1 cellular context compared by ENCODE assay signal in genomic region chr4:12486995-12487394, GRCh38.
TF ChIP-seq lines count a peak whose summit lies in the region.

No MANE protein-coding gene starts in this region.

TF ChIP-seq in HepG2, 621 proteins besides CTCF, POLR2A, EP300 and RAD21 (continued from another document):
- no peak for TF ChIP-seq GATAD2A (CRISPR knock-in tag; IDR thresholded peaks at IDR 0.05)
- TF ChIP-seq, protein P1, sequence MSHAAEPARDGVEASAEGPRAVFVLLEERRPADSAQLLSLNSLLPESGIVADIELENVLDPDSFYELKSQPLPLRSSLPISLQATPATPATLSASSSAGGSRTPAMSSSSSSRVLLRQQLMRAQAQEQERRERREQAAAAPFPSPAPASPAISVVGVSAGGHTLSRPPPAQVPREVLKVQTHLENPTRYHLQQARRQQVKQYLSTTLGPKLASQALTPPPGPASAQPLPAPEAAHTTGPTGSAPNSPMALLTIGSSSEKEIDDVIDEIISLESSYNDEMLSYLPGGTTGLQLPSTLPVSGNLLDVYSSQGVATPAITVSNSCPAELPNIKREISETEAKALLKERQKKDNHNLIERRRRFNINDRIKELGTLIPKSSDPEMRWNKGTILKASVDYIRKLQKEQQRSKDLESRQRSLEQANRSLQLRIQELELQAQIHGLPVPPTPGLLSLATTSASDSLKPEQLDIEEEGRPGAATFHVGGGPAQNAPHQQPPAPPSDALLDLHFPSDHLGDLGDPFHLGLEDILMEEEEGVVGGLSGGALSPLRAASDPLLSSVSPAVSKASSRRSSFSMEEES (CRISPR knock-in tag; IDR thresholded peaks at IDR 0.05), result no peak
- no peak for TF ChIP-seq ZNF784 (CRISPR knock-in tag; IDR thresholded peaks at IDR 0.05; ENCODE audit: borderline replicate concordance)
- no peak for TF ChIP-seq DMAP1 (CRISPR knock-in tag; IDR thresholded peaks at IDR 0.05)
- no peak for TF ChIP-seq FOXP1 (IDR thresholded peaks at IDR 0.05)
- TF ChIP-seq FOXP1 (CRISPR knock-in tag; IDR thresholded peaks at IDR 0.05), result no peak
- TF ChIP-seq GABPB1 (CRISPR knock-in tag; IDR thresholded peaks at IDR 0.05), result no peak
- no peak for TF ChIP-seq MEIS1 (CRISPR knock-in tag; IDR thresholded peaks at IDR 0.05; ENCODE audit: borderline replicate concordance)
- no peak for TF ChIP-seq RAD51 (IDR thresholded peaks at IDR 0.05; ENCODE audit: borderline replicate concordance)
- TF ChIP-seq PITX1 (CRISPR knock-in tag; IDR thresholded peaks at IDR 0.05), result no peak
